Comparison of ENCODE assay signal across 17 cellular contexts in the genomic region with DNA sequence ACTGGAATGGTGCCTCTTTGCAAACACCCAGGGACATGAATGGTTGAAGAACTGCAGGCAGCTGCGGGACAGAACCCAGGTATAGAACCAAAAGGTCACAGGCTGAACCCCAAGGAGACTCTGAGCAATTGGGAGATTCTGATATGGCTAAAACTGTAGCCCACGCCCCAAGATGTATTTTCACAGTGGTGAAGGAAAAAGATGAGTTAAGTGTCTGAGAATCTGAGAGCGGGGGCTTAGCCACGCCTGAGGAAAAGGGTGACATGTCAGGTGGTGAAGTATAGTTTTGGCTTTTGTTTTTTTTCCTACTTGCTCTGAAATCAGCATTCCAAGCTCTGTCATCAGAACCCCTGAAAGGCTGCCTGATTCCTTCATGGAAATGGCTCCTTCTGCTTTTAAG.
"Had no signal": no experiment of that assay in that cellular context is flagged by ENCODE, and none has a peak within 500 bp of the region (broad histone marks: within the 10 kb centered on the region; RNA-seq: fewer than 3 reads in every experiment).

No MANE protein-coding gene starts in this region.

- DNase-seq: activated CD4-positive, alpha-beta T cell treated with anti-CD3 and anti-CD28 coated beads, Interleukin-2, amount 50 U/mL, for 4 hours; activated CD4-positive, CD25-positive, alpha-beta regulatory T cell treated with anti-CD3 and anti-CD28 coated beads, Interleukin-2, amount 50 U/mL, for 72 hours; activated CD8-positive, alpha-beta memory T cell treated with anti-CD3 and anti-CD28 coated beads, Interleukin-2, amount 10 ng/mL, durations not matched to agents 7 days and 5 days; activated gamma-delta T cell treated with Interleukin-2 at 50 U/mL for 16 hours; activated naive CD8-positive, alpha-beta T cell treated with anti-CD3 and anti-CD28 coated beads for 36 hours; activated T-cell treated with anti-CD3 and anti-CD28 coated beads, Interleukin-2, amount 50 U/mL, for 4 hours; colonic mucosa; kidney; midbrain; naive thymus-derived CD8-positive, alpha-beta T cell; nucleus accumbens; psoas muscle; right lobe of liver; stimulated activated CD4-positive, alpha-beta T cell treated with anti-CD3 and anti-CD28 coated beads, Interleukin-4, amount 100 ng/mL, for 24 hours; T-helper 9 cell had no signal

- H3K27me3 ChIP-seq: ascending aorta, colonic mucosa, right lobe of liver had no signal

- H3K4me3 ChIP-seq: ascending aorta, colonic mucosa, psoas muscle, right lobe of liver had no signal

- H3K9me3 ChIP-seq: ascending aorta, colonic mucosa, psoas muscle, right lobe of liver had no signal

- H3K36me3 ChIP-seq: ascending aorta, colonic mucosa, right lobe of liver had no signal

- H3K4me1 Mint-ChIP-seq: activated CD8-positive, alpha-beta memory T cell treated with anti-CD3 and anti-CD28 coated beads, Interleukin-2, amount 10 ng/mL, durations not matched to agents 7 days and 5 days; activated naive CD8-positive, alpha-beta T cell treated with anti-CD3 and anti-CD28 coated beads for 36 hours; naive thymus-derived CD8-positive, alpha-beta T cell had no signal

- H3K27me3 Mint-ChIP-seq: activated naive CD8-positive, alpha-beta T cell treated with anti-CD3 and anti-CD28 coated beads for 36 hours had no signal

- H3K27ac ChIP-seq: ascending aorta, colonic mucosa, psoas muscle, right lobe of liver had no signal

- ATAC-seq: activated CD8-positive, alpha-beta memory T cell treated with anti-CD3 and anti-CD28 coated beads, Interleukin-2, amount 10 ng/mL, durations not matched to agents 7 days and 5 days; activated T-cell treated with anti-CD3 and anti-CD28 coated beads, Interleukin-2, amount 50 U/mL, for 4 hours; naive thymus-derived CD8-positive, alpha-beta T cell; psoas muscle; right lobe of liver had no signal

- H3K4me3 Mint-ChIP-seq: activated CD8-positive, alpha-beta memory T cell treated with anti-CD3 and anti-CD28 coated beads, Interleukin-2, amount 10 ng/mL, durations not matched to agents 7 days and 5 days; activated naive CD8-positive, alpha-beta T cell treated with anti-CD3 and anti-CD28 coated beads for 36 hours; activated T-cell treated with anti-CD3 and anti-CD28 coated beads, Interleukin-2, amount 50 U/mL, for 4 hours; naive thymus-derived CD8-positive, alpha-beta T cell; stimulated activated naive CD8-positive, alpha-beta T cell treated with anti-CD3 and anti-CD28 coated beads, Interleukin-15, Interleukin-2, amounts not matched to agents 100 ng/mL and 50 ng/mL, for 24 hours had no signal

- H3K4me1 ChIP-seq: ascending aorta, colonic mucosa, psoas muscle, right lobe of liver had no signal

- H3K9me3 Mint-ChIP-seq: activated T-cell treated with anti-CD3 and anti-CD28 coated beads, Interleukin-2, amount 50 U/mL, for 4 hours had no signal

- H3K36me3 Mint-ChIP-seq: activated CD8-positive, alpha-beta memory T cell treated with anti-CD3 and anti-CD28 coated beads, Interleukin-2, amount 10 ng/mL, durations not matched to agents 7 days and 5 days had no signal

- H3K27ac Mint-ChIP-seq: activated CD8-positive, alpha-beta memory T cell treated with anti-CD3 and anti-CD28 coated beads, Interleukin-2, amount 10 ng/mL, durations not matched to agents 7 days and 5 days; activated naive CD8-positive, alpha-beta T cell treated with anti-CD3 and anti-CD28 coated beads for 36 hours; naive thymus-derived CD8-positive, alpha-beta T cell; stimulated activated naive CD8-positive, alpha-beta T cell treated with anti-CD3 and anti-CD28 coated beads, Interleukin-15, Interleukin-2, amounts not matched to agents 100 ng/mL and 50 ng/mL, for 24 hours had no signal
